ENCODE assay signal across 1 cellular context in genomic region chr1:28416509-28417194, GRCh38.
TF ChIP-seq lines count a peak whose summit lies in the region.

No MANE protein-coding gene starts in this region.

TF ChIP-seq in K562, 482 proteins besides CTCF, POLR2A, EP300 and RAD21 (continued from another document and continues in another):
- peak; percentile 93 for TF ChIP-seq HMBOX1 (IDR thresholded peaks at IDR 0.05)
- no peak for TF ChIP-seq SLC30A9 (CRISPR knock-in tag; IDR thresholded peaks at IDR 0.05)
- TF ChIP-seq ZNF184 (CRISPR knock-in tag; IDR thresholded peaks at IDR 0.05): no peak
- 0 out of 4 replicates have a peak, but pooled peaks of 1 of the 2 experiments have one; percentile 9 for TF ChIP-seq FOXK2 (conservative IDR thresholded peaks at IDR 0.05 in 1 of 2, IDR thresholded peaks at IDR 0.05 in 1 of 2; ENCODE audit: low read depth in 2 of 2)
- TF ChIP-seq ZNF217 (CRISPR knock-in tag; IDR thresholded peaks at IDR 0.05): no peak
- TF ChIP-seq ZC3H8 (IDR thresholded peaks at IDR 0.05): no peak
- TF ChIP-seq GATA2 (CRISPR knock-in tag; IDR thresholded peaks at IDR 0.05): no peak
- TF ChIP-seq SAP30 (IDR thresholded peaks at IDR 0.05; ENCODE audit: borderline replicate concordance, insufficient read depth, low read depth, low read length, poor library complexity, severe bottlenecking): no peak
- TF ChIP-seq ZNF384 (IDR thresholded peaks at IDR 0.05; ENCODE audit: low read depth, low read length): no peak
- no peak for TF ChIP-seq ETV1 (tag; conservative IDR thresholded peaks at IDR 0.05; ENCODE audit: low read depth)
- TF ChIP-seq ZFPM2 (CRISPR knock-in tag; IDR thresholded peaks at IDR 0.05): no peak
- peak; percentile 54 for TF ChIP-seq E2F8 (IDR thresholded peaks at IDR 0.05; ENCODE audit: low read depth, partially characterized antibody)
- no peak for TF ChIP-seq TCF15 (CRISPR knock-in tag; IDR thresholded peaks at IDR 0.05)
- no peak for TF ChIP-seq EP400 (IDR thresholded peaks at IDR 0.05)
- TF ChIP-seq ZFP91 (CRISPR knock-in tag; IDR thresholded peaks at IDR 0.05): no peak
- TF ChIP-seq HMGN3 (IDR thresholded peaks at IDR 0.05; ENCODE audit: borderline replicate concordance, extremely low read depth, insufficient read length, low read depth, low read length): no peak
- TF ChIP-seq BRF1 (IDR thresholded peaks at IDR 0.05; ENCODE audit: borderline replicate concordance, extremely low read depth, insufficient read length): no peak
- TF ChIP-seq TFAM (CRISPR knock-in tag; conservative IDR thresholded peaks at IDR 0.05): no peak
- no peak for TF ChIP-seq PHTF2 (CRISPR knock-in tag; IDR thresholded peaks at IDR 0.05)
- TF ChIP-seq BCL6 (CRISPR knock-in tag; IDR thresholded peaks at IDR 0.05): no peak
- peak; percentile 53; the same call in 1 of the 2 replicates for TF ChIP-seq GTF2E2 (tag; IDR thresholded peaks at IDR 0.05)
- TF ChIP-seq HNRNPLL (IDR thresholded peaks at IDR 0.05; ENCODE audit: low read depth, low read length, poor library complexity, severe bottlenecking): no peak
- TF ChIP-seq ELF2 (CRISPR knock-in tag; IDR thresholded peaks at IDR 0.05): no peak; the same call in 1 of the 2 replicates
- TF ChIP-seq CCNT2 (IDR thresholded peaks at IDR 0.05; ENCODE audit: borderline replicate concordance, extremely low read depth, insufficient read length, low read depth, low read length): peak; percentile 34
- no peak for TF ChIP-seq KHSRP (IDR thresholded peaks at IDR 0.05)
- no peak for TF ChIP-seq ZNF316 (IDR thresholded peaks at IDR 0.05)
- no peak for TF ChIP-seq BDP1 (IDR thresholded peaks at IDR 0.05; ENCODE audit: insufficient read depth, insufficient read length)
- TF ChIP-seq TSC22D4 (tag; IDR thresholded peaks at IDR 0.05): no peak
- TF ChIP-seq NFXL1 (CRISPR knock-in tag; IDR thresholded peaks at IDR 0.05): no peak
- TF ChIP-seq HES1 (IDR thresholded peaks at IDR 0.05; ENCODE audit: low read depth): no peak; the same call in 1 of the 2 replicates
- TF ChIP-seq NCOR1 (IDR thresholded peaks at IDR 0.05): peak; percentile 32; the same call in 1 of the 2 replicates
- TF ChIP-seq JUNB (CRISPR knock-in tag; conservative IDR thresholded peaks at IDR 0.05): no peak
- peak; percentile 68; the same call in 1 of the 2 replicates for TF ChIP-seq LARP7 (IDR thresholded peaks at IDR 0.05)
- TF ChIP-seq GTF3C2 (IDR thresholded peaks at IDR 0.05; ENCODE audit: borderline replicate concordance, extremely low read depth, insufficient read length): no peak
- TF ChIP-seq PML (IDR thresholded peaks at IDR 0.05; ENCODE audit: low read length): no peak
- no peak for TF ChIP-seq ZNF586 (CRISPR knock-in tag; conservative IDR thresholded peaks at IDR 0.05)
- peak; percentile 66 for TF ChIP-seq TEAD4 (IDR thresholded peaks at IDR 0.05; ENCODE audit: low read length)
- TF ChIP-seq TEAD4 (CRISPR knock-in tag; IDR thresholded peaks at IDR 0.05; ENCODE audit: borderline replicate concordance): no peak
- no peak for TF ChIP-seq ZNF174 (CRISPR knock-in tag; IDR thresholded peaks at IDR 0.05)
- no peak for TF ChIP-seq ZNF655 (CRISPR knock-in tag; IDR thresholded peaks at IDR 0.05)
- TF ChIP-seq ZNF445 (CRISPR knock-in tag; IDR thresholded peaks at IDR 0.05; ENCODE audit: low read depth): no peak
- TF ChIP-seq ZNF133 (CRISPR knock-in tag; IDR thresholded peaks at IDR 0.05): no peak
- peak; percentile 40; the same call in 1 of the 2 replicates for TF ChIP-seq ZNF512 (tag; IDR thresholded peaks at IDR 0.05)
- TF ChIP-seq HCFC1 (IDR thresholded peaks at IDR 0.05; ENCODE audit: low read depth, low read length): no peak
- TF ChIP-seq RHOXF2B (CRISPR knock-in tag; conservative IDR thresholded peaks at IDR 0.05): no peak
- TF ChIP-seq ZBTB49 (CRISPR knock-in tag; IDR thresholded peaks at IDR 0.05; ENCODE audit: borderline replicate concordance): no peak
- TF ChIP-seq ZNF589 (CRISPR knock-in tag; IDR thresholded peaks at IDR 0.05; ENCODE audit: low read depth): 0 out of 2 replicates have a peak, but pooled peaks have one; percentile 4
- no peak for TF ChIP-seq DEAF1 (CRISPR knock-in tag; IDR thresholded peaks at IDR 0.05)
- peak; percentile 99 for TF ChIP-seq ARID3A (IDR thresholded peaks at IDR 0.05; ENCODE audit: borderline replicate concordance, low read depth, low read length)
